Comparison of ENCODE assay signal across 1 cellular context in genomic region chrX:154083134-154083517, GRCh38.
TF ChIP-seq lines count a peak whose summit lies in the region.

No MANE protein-coding gene starts in this region.

TF ChIP-seq in IMR-90, 13 proteins besides CTCF, POLR2A, EP300 and RAD21 (continued from another document):
- TF ChIP-seq ELK1 (IDR thresholded peaks at IDR 0.05; ENCODE audit: borderline replicate concordance, low read depth, low read length) (no peak), SMC3 (IDR thresholded peaks at IDR 0.05; ENCODE audit: low read depth, low read length) (no peak), RCOR1 (IDR thresholded peaks at IDR 0.05; ENCODE audit: insufficient replicate concordance, low read length) (no peak), FOS (IDR thresholded peaks at IDR 0.05; ENCODE audit: low read depth, low read length) (no peak), RFX5 (IDR thresholded peaks at IDR 0.05; ENCODE audit: low read depth, low read length) (no peak), MAZ (IDR thresholded peaks at IDR 0.05; ENCODE audit: borderline replicate concordance, low read depth, low read length) (no peak), MXI1 (IDR thresholded peaks at IDR 0.05; ENCODE audit: borderline replicate concordance, low read depth, low read length) (no peak)
